In the genomic region with DNA sequence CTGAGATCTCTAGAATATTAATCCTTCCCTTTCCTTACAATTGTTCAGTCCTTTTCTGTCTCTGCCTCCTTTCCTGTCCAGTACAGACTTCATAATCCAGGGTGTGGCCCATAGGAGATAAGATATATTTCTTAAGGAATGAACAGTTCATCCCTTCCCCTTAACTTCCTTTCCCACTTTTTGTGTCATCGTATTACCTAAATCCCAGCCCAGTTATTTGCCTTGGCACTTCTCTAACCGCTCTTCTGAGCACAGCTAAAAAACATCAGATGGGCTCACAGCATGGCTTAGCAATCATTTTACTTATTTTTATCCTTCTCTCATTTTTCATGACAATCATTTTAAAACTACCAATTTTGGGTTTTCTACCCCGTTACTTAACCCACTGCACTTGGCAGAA, we compare ENCODE assay signal across 23 cellular contexts. TPM values are rescaled to one million over a fixed set of nuclear protein-coding genes. Genes with fewer than 3 reads are reported as not detected.
DNase-seq lines count a peak whose midpoint lies in the region; ATAC-seq and TF ChIP-seq lines count a peak whose summit lies in the region.
"Had no signal": no experiment of that assay in that cellular context is flagged by ENCODE, and none has a peak within 500 bp of the region (broad histone marks: within the 10 kb centered on the region; RNA-seq: fewer than 3 reads in every experiment).

No MANE protein-coding gene starts in this region.

- H3K9me3 Mint-ChIP-seq in nephron progenitor cell, result peaks cover 6% of the 10 kb centered on the region

- peaks cover 9% of the 10 kb centered on the region for H3K4me1 Mint-ChIP-seq in nephron progenitor cell

- H3K4me1 ChIP-seq in right cardiac atrium (ENCODE audit: control insufficient read depth, insufficient read depth, low read length), result peaks cover 2% of the 10 kb centered on the region
- H3K4me1 ChIP-seq: A549, BE2C had no signal

- WGBS in right cardiac atrium, result 76% methylated on average over 3 of the region's 3 CpGs

- no peak overlapping the region for H3K4me3 Mint-ChIP-seq in nephron progenitor cell
- H3K4me3 Mint-ChIP-seq: CD14-positive monocyte; CD4-positive, alpha-beta T cell had no signal

- TF ChIP-seq CTCF in fibroblast of pulmonary artery (IDR thresholded peaks at IDR 0.05; ENCODE audit: low read length, missing control alignments), result no peak
- TF ChIP-seq CTCF in nephron progenitor cell (IDR thresholded peaks at IDR 0.05), result no peak

- peak; percentile 38 to 88 for ATAC-seq in right cardiac atrium
- ATAC-seq in Right ventricle myocardium inferior, result no peak
- ATAC-seq: A549, GM12878 had no signal

- H3K27ac ChIP-seq in right cardiac atrium (ENCODE audit: low read length), result no peak overlapping the region
- H3K27ac ChIP-seq: A549; BLaER1 treated with 17β-estradiol and CSF1 and Interleukin-3, amounts not matched to agents 10 nM and 100 nM; GM23248 had no signal

- DNase-seq in right cardiac atrium (no peak), Right ventricle myocardium inferior (ENCODE audit: missing footprints) (no peak), fibroblast of pulmonary artery (ENCODE audit: low read depth) (peak; percentile 29), nephron progenitor cell (no peak), HK-2 (ENCODE audit: unreplicated experiment) (no peak)
- DNase-seq in central memory CD4-positive, alpha-beta T cell, result no peak
- DNase-seq: 8988T; ACHN; AML-193; BE2C; Calu3; CD4-positive, alpha-beta T cell; COR-L47; DMS153; DND-41; GDM1; H7; HCEC 1CT had no signal

- H3K36me3 Mint-ChIP-seq in nephron progenitor cell (ENCODE audit: low read depth), result peaks cover 78% of the 10 kb centered on the region

- intact Hi-C loops in right cardiac atrium (cut with DNase I), result no loop called here
- intact Hi-C loops in Right ventricle myocardium inferior (cut with DNase I), result no loop called here

- H3K27me3 Mint-ChIP-seq in nephron progenitor cell (ENCODE audit: low read depth, poor library complexity), result no peaks in the 10 kb centered on the region
- H3K27me3 Mint-ChIP-seq: CD4-positive, alpha-beta T cell had no signal

- H3K4me3 ChIP-seq in right cardiac atrium (ENCODE audit: low read length), result no peak overlapping the region
- H3K4me3 ChIP-seq in fibroblast of pulmonary artery (replicated peaks; ENCODE audit: low read depth, low read length), result no peak overlapping the region
- H3K4me3 ChIP-seq: A549; BLaER1 treated with 17β-estradiol and CSF1 and Interleukin-3, amounts not matched to agents 10 nM and 100 nM; GM12878; GM23248 had no signal

- no peaks in the 10 kb centered on the region for H3K9me3 ChIP-seq in right cardiac atrium (ENCODE audit: control insufficient read depth, low read length)
- H3K9me3 ChIP-seq: A549; BE2C; BLaER1 treated with 17β-estradiol and CSF1 and Interleukin-3, amounts not matched to agents 10 nM and 100 nM had no signal

- H3K27ac Mint-ChIP-seq in nephron progenitor cell, result peak overlapping the region; percentile 3
- H3K27ac Mint-ChIP-seq: CD4-positive, alpha-beta T cell had no signal

- H3K27me3 ChIP-seq in right cardiac atrium (ENCODE audit: control insufficient read depth, insufficient read depth), result no peaks in the 10 kb centered on the region
- H3K27me3 ChIP-seq: BE2C; BLaER1 treated with 17β-estradiol and CSF1 and Interleukin-3, amounts not matched to agents 10 nM and 100 nM had no signal

RNA-seq across cellular contexts. Expression of gene F3, which starts 39.6 kb away (rescaled TPM):
- total RNA-seq in right cardiac atrium, result 10 to 100 TPM; 18.8 to 26.4 (median 20.0) TPM
- 16.7 TPM for polyA plus RNA-seq in right cardiac atrium
- 27.9 TPM for total RNA-seq in Right ventricle myocardium inferior
- total RNA-seq: CD4-positive, alpha-beta T cell had no signal
